In genomic region chr6:138988469-138988834, GRCh38 we compare ENCODE assay signal across 8 cellular contexts. TPM values are rescaled to one million over a fixed set of nuclear protein-coding genes. Genes with fewer than 3 reads are reported as not detected.
A peak's percentile ranks its signal among the peaks of the same experiment; 100 is the strongest.
DNase-seq lines count a peak whose midpoint lies in the region; ATAC-seq and TF ChIP-seq lines count a peak whose summit lies in the region.

No MANE protein-coding gene starts in this region.

- H3K27me3 ChIP-seq in DOHH2 (ENCODE audit: control insufficient read depth, low read length) (no peaks in the 10 kb centered on the region), MM.1S (replicated peaks; ENCODE audit: insufficient read depth, low read length) (no peaks in the 10 kb centered on the region), mammary epithelial cell (ENCODE audit: insufficient read depth, low read length) (no peaks in the 10 kb centered on the region)

- H3K4me3 ChIP-seq in DOHH2 (ENCODE audit: low read length) (peak overlapping the region; percentile 90), MM.1S (ENCODE audit: low read length) (peak overlapping the region; percentile 88), mammary epithelial cell (replicated peaks in 1 of 3; ENCODE audit: insufficient read depth in 1 of 3, low read depth in 2 of 3, low read length in 3 of 3) (peak overlapping the region; percentile 43 to 99 (median 94))

- H3K4me1 Mint-ChIP-seq in naive thymus-derived CD8-positive, alpha-beta T cell, result peaks cover 8 to 23% (median 17%) of the 10 kb centered on the region in 4 donors

- H3K9me3 Mint-ChIP-seq in naive thymus-derived CD8-positive, alpha-beta T cell, result no peaks in the 10 kb centered on the region

- no peaks in the 10 kb centered on the region for H3K27me3 Mint-ChIP-seq in naive thymus-derived CD8-positive, alpha-beta T cell

- H3K4me2 ChIP-seq in DOHH2 (ENCODE audit: low read length) (peak overlapping the region; percentile 87), MM.1S (ENCODE audit: low read depth, low read length) (peak overlapping the region; percentile 63), mammary epithelial cell (ENCODE audit: insufficient read depth, low read depth, low read length) (peak overlapping the region; percentile 89)

- H3K36me3 Mint-ChIP-seq in naive thymus-derived CD8-positive, alpha-beta T cell, result no peaks in the 10 kb centered on the region

- H3K4me1 ChIP-seq in DOHH2 (ENCODE audit: control insufficient read depth, low read length) (peaks cover 29% of the 10 kb centered on the region), MM.1S (ENCODE audit: low read length) (peaks cover 14% of the 10 kb centered on the region; the same call in 1 of the 2 replicates), mammary epithelial cell (ENCODE audit: insufficient read depth, low read length) (peaks cover 25% of the 10 kb centered on the region)

- H3F3A ChIP-seq in DOHH2 (ENCODE audit: control insufficient read depth, insufficient read depth) (no peaks in the 10 kb centered on the region), MM.1S (ENCODE audit: insufficient read depth, low read length) (peaks cover 6% of the 10 kb centered on the region; the same call in 1 of the 2 replicates)

- no peak for TF ChIP-seq CTCF in DOHH2 (IDR thresholded peaks at IDR 0.05; ENCODE audit: low read depth, low read length, poor library complexity, severe bottlenecking)
- no peak for TF ChIP-seq CTCF in MM.1S (IDR thresholded peaks at IDR 0.05; ENCODE audit: low read length)
- TF ChIP-seq CTCF in mammary epithelial cell (conservative IDR thresholded peaks at IDR 0.05 in 1 of 2, IDR thresholded peaks at IDR 0.05 in 1 of 2; ENCODE audit: extremely low read depth in 1 of 2, insufficient read depth in 1 of 2, low read depth in 1 of 2, low read length in 2 of 2), result no peak

- in situ Hi-C loops in mammary epithelial cell (cut with MboI; ENCODE audit: low sequenced_read_pairs in 2 of 2), result loop anchor here (5.0 kb wide), 1 partner anchor 171 kb away; no protein-coding TSS in a partner anchor

- intact Hi-C loops in mammary epithelial cell (cut with micrococcal nuclease), result loop anchor here (1.0 to 5.0 kb wide), 3 partner anchors 74 to 172 kb away; partner anchors contain the start of gene HECA

- CTCF ChIA-PET in mammary epithelial cell (lab: Charles Lee; ENCODE audit: low non-redundant PET), result no interaction called here

- peak overlapping the region in 9 of 10 donors; percentile 61 to 96 (median 93) for H3K27ac Mint-ChIP-seq in naive thymus-derived CD8-positive, alpha-beta T cell

- H4K20me1 ChIP-seq in DOHH2 (ENCODE audit: control insufficient read depth, insufficient read depth, low read depth, low read length), result peaks cover 16% of the 10 kb centered on the region; the same call in 1 of the 2 replicates
- H4K20me1 ChIP-seq in MM.1S (ENCODE audit: insufficient read depth, low read length), result no peaks in the 10 kb centered on the region; the same call in 1 of the 2 replicates
- H4K20me1 ChIP-seq in mammary epithelial cell (ENCODE audit: insufficient read depth, low read length), result no peaks in the 10 kb centered on the region

- ATAC-seq in GM21528 (IDR thresholded peaks at IDR 0.05; ENCODE audit: low FRiP score, unreplicated experiment), result peak; percentile 14
- peak; percentile 13 to 20 for ATAC-seq in naive thymus-derived CD8-positive, alpha-beta T cell
- ATAC-seq in HG03457 (IDR thresholded peaks at IDR 0.05; ENCODE audit: unreplicated experiment), result no peak

- H2AFZ ChIP-seq in MM.1S (ENCODE audit: low read length), result peak overlapping the region; percentile 78
- peak overlapping the region; percentile 99 for H2AFZ ChIP-seq in mammary epithelial cell (ENCODE audit: low read depth, low read length)

- no TSS peak for BruUV-seq in mammary epithelial cell (replicated peaks; lab: Mats Ljungman, UMichigan)

- peak overlapping the region in 9 of 10 donors; percentile 87 to 96 (median 91) for H3K4me3 Mint-ChIP-seq in naive thymus-derived CD8-positive, alpha-beta T cell

- H3K9ac ChIP-seq in MM.1S (ENCODE audit: low read length) (peak overlapping the region; percentile 97; the same call in 1 of the 2 replicates), mammary epithelial cell (ENCODE audit: insufficient read depth, low read length) (peak overlapping the region; percentile 71)

- H3K27ac ChIP-seq in DOHH2 (ENCODE audit: low read depth, low read length) (no peak overlapping the region), MM.1S (ENCODE audit: low read length) (peak overlapping the region; percentile 78; the same call in 1 of the 2 replicates), mammary epithelial cell (ENCODE audit: insufficient read depth, low read depth, low read length) (peak overlapping the region; percentile 85)

- dilution Hi-C loops in mammary epithelial cell (cut with HindIII; ENCODE audit: low sequenced_read_pairs), result no loop called here

- peaks cover 42% of the 10 kb centered on the region for H3K79me2 ChIP-seq in DOHH2 (ENCODE audit: control insufficient read depth, low read length)
- H3K79me2 ChIP-seq in MM.1S (ENCODE audit: low read length), result peaks cover 41% of the 10 kb centered on the region
- peaks cover 46% of the 10 kb centered on the region for H3K79me2 ChIP-seq in mammary epithelial cell (ENCODE audit: insufficient read depth, low read length)

- H3K36me3 ChIP-seq in DOHH2 (ENCODE audit: control insufficient read depth, low read length), result peaks cover 6% of the 10 kb centered on the region
- no peaks in the 10 kb centered on the region for H3K36me3 ChIP-seq in MM.1S (replicated peaks; ENCODE audit: insufficient read depth, low read length)
- no peaks in the 10 kb centered on the region for H3K36me3 ChIP-seq in mammary epithelial cell (ENCODE audit: insufficient read depth, low read length)

- DNase-seq in MM.1S, result peak; percentile 33
- no peak for DNase-seq in mammary epithelial cell
- no peak for DNase-seq in naive thymus-derived CD8-positive, alpha-beta T cell
- no peak for DNase-seq in stimulated activated CD4-positive, alpha-beta T cell treated with anti-CD3 and anti-CD28 coated beads, Interleukin-1b, Interleukin-23, amount 100 ng/mL, for 48 hours
- no peak for DNase-seq in activated CD4-positive, alpha-beta T cell treated with anti-CD3 and anti-CD28 coated beads for 4 hours

- WGBS in mammary epithelial cell (ENCODE audit: low coverage, missing lambda C conversion rate), result 4% methylated on average over 8 of the region's 11 CpGs

- H3K9me3 ChIP-seq in DOHH2 (ENCODE audit: control insufficient read depth, insufficient read depth, low read length) (no peaks in the 10 kb centered on the region), MM.1S (replicated peaks; ENCODE audit: insufficient read depth, low read length) (no peaks in the 10 kb centered on the region), mammary epithelial cell (replicated peaks; ENCODE audit: insufficient read depth, low read length) (no peaks in the 10 kb centered on the region)

- POLR2A ChIA-PET in naive thymus-derived CD8-positive, alpha-beta T cell (lab: Charles Lee), result interaction anchor here (1.1 to 5.6 kb wide), 10 partner anchors 19 to 386 kb away, joined by 3 to 46 read pairs (median 4); partner anchors contain the start of genes ABRACL, CCDC28A and CITED2

- H3K9me2 ChIP-seq in DOHH2 (replicated peaks; ENCODE audit: control insufficient read depth, low read length), result no peaks in the 10 kb centered on the region
- H3K9me2 ChIP-seq in MM.1S (replicated peaks; ENCODE audit: insufficient read depth, low read length), result no peaks in the 10 kb centered on the region

RNA-seq across cellular contexts. Expression of gene REPS1, which starts 0.4 kb away (rescaled TPM):
- total RNA-seq in mammary epithelial cell, result 10 to 100 TPM; 39.5 to 55.8 TPM
- 45.8 TPM for polyA plus RNA-seq in mammary epithelial cell
- polyA minus RNA-seq in mammary epithelial cell, result 55.7 TPM
- total RNA-seq in naive thymus-derived CD8-positive, alpha-beta T cell, result 10 to 100 TPM; 69.9 to 70.0 TPM
- polyA plus RNA-seq in naive thymus-derived CD8-positive, alpha-beta T cell, result 10 to 100 TPM; 19.4 to 45.3 (median 28.4) TPM

RNA-seq across cellular contexts. Expression of gene ABRACL, which starts 40.1 kb away (rescaled TPM):
- 10 to 100 TPM; 42.5 to 50.4 TPM for total RNA-seq in mammary epithelial cell
- polyA plus RNA-seq in mammary epithelial cell, result 65.2 TPM
- 9.5 TPM for polyA minus RNA-seq in mammary epithelial cell
- total RNA-seq in naive thymus-derived CD8-positive, alpha-beta T cell, result 100 to 1,000 TPM; 105 to 112 TPM
- polyA plus RNA-seq in naive thymus-derived CD8-positive, alpha-beta T cell, result 100 to 1,000 TPM; 210 to 228 (median 217) TPM
